In genomic region chr7:124764847-124765400, GRCh38 we compare ENCODE assay signal across 8 cellular contexts. TPM values are rescaled to one million over a fixed set of nuclear protein-coding genes. Genes with fewer than 3 reads are reported as not detected.
DNase-seq lines count a peak whose midpoint lies in the region; ATAC-seq, FAIRE-seq and TF ChIP-seq lines count a peak whose summit lies in the region.

No MANE protein-coding gene starts in this region.

- peak overlapping the region; percentile 57; the same call in 1 of the 2 replicates for H3K4me3 ChIP-seq in GM08714 (ENCODE audit: low read length)
- peak overlapping the region; percentile 85 for H3K4me3 ChIP-seq in H7 (ENCODE audit: insufficient read depth, low read depth, low read length)
- H3K4me3 ChIP-seq in OCI-LY1 (ENCODE audit: low read depth, low read length, poor library complexity, severe bottlenecking) = no peak overlapping the region
- H3K4me3 ChIP-seq in cardiac fibroblast (replicated peaks in 1 of 2; ENCODE audit: low read depth in 2 of 2, low read length in 2 of 2) = peak overlapping the region; percentile 49 to 51

- intact Hi-C loops in left colon (cut with DNase I, micrococcal nuclease) = no loop called here

- H3K4me1 ChIP-seq in OCI-LY1 (ENCODE audit: insufficient read depth, low read length, severe bottlenecking) = no peaks in the 10 kb centered on the region

- ATAC-seq in left colon = peak; percentile 49
- ATAC-seq in stimulated activated naive CD8-positive, alpha-beta T cell treated with anti-CD3 and anti-CD28 coated beads, Interleukin-15, Interleukin-2, amounts not matched to agents 100 U/mL and 50 U/mL, for 24 hours = peak; percentile 30

- H3K27me3 ChIP-seq in H7 (ENCODE audit: control insufficient read depth, insufficient read depth, low read length) = peaks cover 25% of the 10 kb centered on the region
- H3K27me3 ChIP-seq in OCI-LY1 (ENCODE audit: insufficient read depth, low read length) = peaks cover 8% of the 10 kb centered on the region; the same call in 1 of the 2 replicates

- H3K9ac ChIP-seq in OCI-LY1 (ENCODE audit: low read length) = no peak overlapping the region

- H4K20me1 ChIP-seq in OCI-LY1 (ENCODE audit: insufficient read depth, low read length) = no peaks in the 10 kb centered on the region

- DNase-seq in H7 = peak; percentile 63
- DNase-seq in cardiac fibroblast (ENCODE audit: low read depth in 2 of 2) = peak; percentile 1
- peak in 1 of 2 donors; percentile 41 for DNase-seq in left colon
- DNase-seq in stimulated activated naive CD8-positive, alpha-beta T cell treated with anti-CD3 and anti-CD28 coated beads, Interleukin-15, Interleukin-2, amounts not matched to agents 100 U/mL and 50 U/mL, for 24 hours = peak; percentile 16
- no peak for DNase-seq in HTR-8/SVneo (ENCODE audit: insufficient read length, low spot score)
- no peak for DNase-seq in ureter (ENCODE audit: low spot score)

- H3K9me2 ChIP-seq in OCI-LY1 (ENCODE audit: low read depth, low read length) = no peaks in the 10 kb centered on the region

- H3K4me2 ChIP-seq in OCI-LY1 (ENCODE audit: low read length) = peak overlapping the region; percentile 49

- no peak overlapping the region for H3K27ac ChIP-seq in OCI-LY1 (ENCODE audit: low read depth, low read length, poor library complexity, severe bottlenecking)

- H3K36me3 ChIP-seq in H7 (replicated peaks; ENCODE audit: control insufficient read depth, insufficient read depth, low read length) (no peaks in the 10 kb centered on the region; the same call in 1 of the 2 replicates), OCI-LY1 (ENCODE audit: insufficient read depth, low read length) (no peaks in the 10 kb centered on the region)

- H3K9me3 ChIP-seq in OCI-LY1 (ENCODE audit: low read length) = no peaks in the 10 kb centered on the region

- no peaks in the 10 kb centered on the region for H3K79me2 ChIP-seq in OCI-LY1 (ENCODE audit: insufficient read depth, low read length)

- no peak for FAIRE-seq in HTR-8/SVneo (lab: Jason Lieb, UNC)

- no peak overlapping the region for H2AFZ ChIP-seq in OCI-LY1 (ENCODE audit: low read length)

- no peak for TF ChIP-seq CTCF in OCI-LY1 (IDR thresholded peaks at IDR 0.05; ENCODE audit: low read length)
- TF ChIP-seq CTCF in cardiac fibroblast (IDR thresholded peaks at IDR 0.05; ENCODE audit: low read depth, low read length) = no peak

- H3F3A ChIP-seq in OCI-LY1 (ENCODE audit: insufficient read depth, low read length) = no peaks in the 10 kb centered on the region

RNA-seq across cellular contexts. Expression of gene GPR37, which starts 0.7 kb away (rescaled TPM):
- 12.9 and 20.0 TPM in 2 replicates for total RNA-seq in H7 (2014; rRNA removed; shearing (Covaris generic))
- total RNA-seq in left colon = under 1 TPM; 0.61 to 0.95 TPM
- 1.6 TPM for total RNA-seq in ureter

Comparison
In these comparisons a context has a peak if more than half of its experiments do, and no peak if none do; other contexts are left out.
1. DNase-seq: peak in H7 (single experiment), cardiac fibroblast (2 of 2) and stimulated activated naive CD8-positive, alpha-beta T cell treated with anti-CD3 and anti-CD28 coated beads, Interleukin-15, Interleukin-2, amounts not matched to agents 100 U/mL and 50 U/mL, for 24 hours (single experiment); none in HTR-8/SVneo (single experiment) and ureter (single experiment).